In genomic region chr17:18225121-18225561, GRCh38 we compare ENCODE assay signal across 8 cellular contexts. TPM values are rescaled to one million over a fixed set of nuclear protein-coding genes. Genes with fewer than 3 reads are reported as not detected.
A peak's percentile ranks its signal among the peaks of the same experiment; 100 is the strongest.
DNase-seq lines count a peak whose midpoint lies in the region; ATAC-seq and TF ChIP-seq lines count a peak whose summit lies in the region.

No MANE protein-coding gene starts in this region.

- no peak overlapping the region for H3K23ac ChIP-seq in trophoblast cell (ENCODE audit: low read length)

- peak overlapping the region; percentile 79 for H3K14ac ChIP-seq in trophoblast cell (ENCODE audit: low read length)

- peak overlapping the region; percentile 44 for H2BK5ac ChIP-seq in trophoblast cell (ENCODE audit: low read depth, low read length, poor library complexity)

- H2BK120ac ChIP-seq in trophoblast cell (ENCODE audit: insufficient read depth, low read length, poor library complexity) = peak overlapping the region; percentile 84

- H3K9me3 ChIP-seq in cardiac muscle cell (ENCODE audit: low read depth) (no peaks in the 10 kb centered on the region), trophoblast cell (ENCODE audit: insufficient read depth, low read depth, low read length) (no peaks in the 10 kb centered on the region), tibial artery (no peaks in the 10 kb centered on the region)

- H3K79me2 ChIP-seq in trophoblast cell (ENCODE audit: control insufficient read depth, insufficient read depth, low read length, poor library complexity) = peaks cover 10% of the 10 kb centered on the region

- peak overlapping the region; percentile 47 for H4K91ac ChIP-seq in trophoblast cell (ENCODE audit: low read depth, low read length)

- H3K4me2 ChIP-seq in trophoblast cell (ENCODE audit: low read length) = peak overlapping the region; percentile 59

- peak overlapping the region; percentile 86 for H4K12ac ChIP-seq in trophoblast cell (ENCODE audit: low read depth, low read length)

- H3K27ac ChIP-seq in cardiac muscle cell (peak overlapping the region; percentile 85), trophoblast cell (ENCODE audit: low read depth, low read length) (peak overlapping the region; percentile 55), tibial artery (peak overlapping the region; percentile 23 to 52)

- peak overlapping the region; percentile 68 for H2AFZ ChIP-seq in trophoblast cell (ENCODE audit: insufficient read depth, low read length, poor library complexity)

- ATAC-seq in HG02678 (IDR thresholded peaks at IDR 0.05; ENCODE audit: unreplicated experiment) = peak; percentile 90

- peak overlapping the region; percentile 8 for H3K18ac ChIP-seq in trophoblast cell (ENCODE audit: low read length)

- H3K4me3 ChIP-seq in GM06990 (replicated peaks; ENCODE audit: low read depth, low read length) (peak overlapping the region; percentile 40), cardiac muscle cell (no peak overlapping the region), trophoblast cell (ENCODE audit: low read depth, low read length) (peak overlapping the region; percentile 13), tibial artery (peak overlapping the region; percentile 66 to 76)

- DNase-seq in GM06990 (ENCODE audit: extremely low read depth, insufficient read length) = peak; percentile 95
- DNase-seq in NCI-H1417 (lab: John Stamatoyannopoulos, UW) = peak; percentile 85 to 90 (median 90)
- DNase-seq in SW 1271 (lab: John Stamatoyannopoulos, UW) = peak; percentile 91 to 94
- peak; percentile 92 for DNase-seq in activated naive CD8-positive, alpha-beta T cell treated with anti-CD3 and anti-CD28 coated beads, Interleukin-2, amount 50 U/mL, for 16 hours (ENCODE audit: low read depth, low spot score)
- DNase-seq in cardiac muscle cell (ENCODE audit: low read depth in 1 of 2, low spot score in 1 of 2) = peak; percentile 98 to 99
- peak; percentile 96 to 98 for DNase-seq in trophoblast cell
- DNase-seq in tibial artery = peak; percentile 97

- peaks cover 18% of the 10 kb centered on the region for H3K79me1 ChIP-seq in trophoblast cell (ENCODE audit: low read length)

- WGBS in trophoblast cell (ENCODE audit: extremely low coverage, insufficient coverage, insufficient read length) = no CpG with 5 or more reads among the region's 42 CpGs

- H3K4me1 ChIP-seq in cardiac muscle cell (ENCODE audit: low read depth) (peaks cover 17% of the 10 kb centered on the region), trophoblast cell (ENCODE audit: control insufficient read depth in 1 of 2, insufficient read depth in 2 of 2, low read length in 2 of 2) (peaks cover 16 to 22% of the 10 kb centered on the region in 2 experiments), tibial artery (peaks cover 0 to 19% (median 16%) of the 10 kb centered on the region in 4 donors)

- intact Hi-C loops in tibial artery (cut with DNase I; ENCODE audit: low total_unique reads) = no loop called here

- H4K8ac ChIP-seq in trophoblast cell (ENCODE audit: low read depth, low read length) = peak overlapping the region; percentile 84

- H3K27me3 ChIP-seq in GM06990 (replicated peaks; ENCODE audit: control insufficient read depth, insufficient read depth, low read length) (no peaks in the 10 kb centered on the region; the same call in 1 of the 2 replicates), cardiac muscle cell (no peaks in the 10 kb centered on the region), trophoblast cell (ENCODE audit: insufficient read depth, low read length) (no peaks in the 10 kb centered on the region), tibial artery (no peaks in the 10 kb centered on the region)

- H3K9ac ChIP-seq in trophoblast cell (ENCODE audit: low read length) = no peak overlapping the region

- no peaks in the 10 kb centered on the region for H3K36me3 ChIP-seq in GM06990 (ENCODE audit: control insufficient read depth, insufficient read depth, low read length)
- no peaks in the 10 kb centered on the region for H3K36me3 ChIP-seq in cardiac muscle cell
- H3K36me3 ChIP-seq in trophoblast cell (ENCODE audit: control insufficient read depth in 1 of 2, insufficient read depth in 2 of 2, low read length in 2 of 2) = no peaks in the 10 kb centered on the region
- H3K36me3 ChIP-seq in tibial artery = no peaks in the 10 kb centered on the region

- no peak overlapping the region for H2AK5ac ChIP-seq in trophoblast cell (ENCODE audit: low read length)

- peak overlapping the region; percentile 38 for H2BK12ac ChIP-seq in trophoblast cell (ENCODE audit: low read length)

- TF ChIP-seq CTCF in GM06990 (IDR thresholded peaks at IDR 0.05; ENCODE audit: insufficient read depth, low read length, poor library complexity, severe bottlenecking) (no peak), cardiac muscle cell (IDR thresholded peaks at IDR 0.05; ENCODE audit: low read depth, low read length) (no peak), tibial artery (IDR thresholded peaks at IDR 0.05) (no peak)

- peak overlapping the region; percentile 13 for H3K4ac ChIP-seq in trophoblast cell (ENCODE audit: low read depth, low read length)

RNA-seq across cellular contexts. Expression of gene LLGL1, which starts 0.3 kb away (rescaled TPM):
- total RNA-seq in cardiac muscle cell = 81.5 and 83.8 TPM in 2 replicates
- polyA plus RNA-seq in cardiac muscle cell = 5.9 and 7.3 TPM in 2 replicates
- 21.5 and 21.7 TPM in 2 replicates for polyA plus RNA-seq in trophoblast cell (2013)

RNA-seq across cellular contexts. Expression of gene FLII, which starts 33.4 kb away (rescaled TPM):
- total RNA-seq in cardiac muscle cell = 227 and 303 TPM in 2 replicates
- polyA plus RNA-seq in cardiac muscle cell = 210 and 232 TPM in 2 replicates
- polyA plus RNA-seq in trophoblast cell (2013) = 170 and 174 TPM in 2 replicates

RNA-seq across cellular contexts. Expression of gene MIEF2, which starts 35.3 kb away (rescaled TPM):
- 95.7 and 101 TPM in 2 replicates for total RNA-seq in cardiac muscle cell
- polyA plus RNA-seq in cardiac muscle cell = 36.9 and 37.3 TPM in 2 replicates
- polyA plus RNA-seq in trophoblast cell (2013) = 5.1 and 5.3 TPM in 2 replicates

RNA-seq across cellular contexts. Expression of gene ALKBH5, which starts 41.5 kb away (rescaled TPM):
- total RNA-seq in cardiac muscle cell = 247 and 279 TPM in 2 replicates
- 257 and 321 TPM in 2 replicates for polyA plus RNA-seq in cardiac muscle cell
- 69.9 and 71.0 TPM in 2 replicates for polyA plus RNA-seq in trophoblast cell (2013)
